ENCODE assay signal across 8 cellular contexts in genomic region chrX:73943900-73944581, GRCh38.
DNase-seq lines count a peak whose midpoint lies in the region; ATAC-seq, FAIRE-seq and TF ChIP-seq lines count a peak whose summit lies in the region.

No MANE protein-coding gene starts in this region.

- H3K27ac Mint-ChIP-seq in activated CD4-positive, alpha-beta T cell treated with anti-CD3 and anti-CD28 coated beads, Interleukin-2, amount 10 ng/mL, durations not matched to agents 24 days and 14 days: peak overlapping the region; percentile 90
- peak overlapping the region; percentile 84 for H3K27ac Mint-ChIP-seq in dendritic cell treated with granulocyte-macrophage colony-stimulating factor and Interleukin-4, amounts not matched to agents 40 ng/mL and 50 ng/mL, for 4 days

- POLR2A ChIA-PET in BJ (lab: Charles Lee): interaction anchor here (0.7 kb wide), 1 partner anchor 22 kb away, joined by 4 read pairs; no protein-coding TSS in a partner anchor

- no peaks in the 10 kb centered on the region for H3K27me3 ChIP-seq in BJ (ENCODE audit: control insufficient read depth, insufficient read depth, low read length)

- intact Hi-C loops in activated CD4-positive, alpha-beta T cell treated with anti-CD3 and anti-CD28 coated beads, Interleukin-2, amount 10 ng/mL, durations not matched to agents 24 days and 14 days (cut with micrococcal nuclease): loop anchor here (1.0 to 10.0 kb wide), 4 partner anchors 33 to 379 kb away; partner anchors contain the start of gene CHIC1
- intact Hi-C loops in dendritic cell treated with granulocyte-macrophage colony-stimulating factor and Interleukin-4, amounts not matched to agents 40 ng/mL and 50 ng/mL, for 4 days (cut with micrococcal nuclease): loop anchor here (10.0 kb wide), 1 partner anchor 671 kb away; the partner anchor contains the start of gene RLIM

- CTCF ChIA-PET in BJ (lab: Yijun Ruan, JAX): interaction anchor here (1.0 kb wide), 1 partner anchor 14 kb away, joined by 3 read pairs; no protein-coding TSS in a partner anchor

- peaks cover 18% of the 10 kb centered on the region for H3K4me1 Mint-ChIP-seq in activated CD4-positive, alpha-beta T cell treated with anti-CD3 and anti-CD28 coated beads, Interleukin-2, amount 10 ng/mL, durations not matched to agents 24 days and 14 days
- peaks cover 5% of the 10 kb centered on the region for H3K4me1 Mint-ChIP-seq in dendritic cell treated with granulocyte-macrophage colony-stimulating factor and Interleukin-4, amounts not matched to agents 40 ng/mL and 50 ng/mL, for 4 days (ENCODE audit: low read depth)

- peak; percentile 94 for FAIRE-seq in GM19239 (lab: Jason Lieb, UNC)

- no peak for TF ChIP-seq CTCF in BJ (IDR thresholded peaks at IDR 0.05; ENCODE audit: insufficient read depth, low read depth, low read length)

- no peak for DNase-seq in BJ (ENCODE audit: low read depth)
- peak; percentile 42 for DNase-seq in GM19239 (ENCODE audit: insufficient read length, low spot score)
- DNase-seq in NCI-H510A treated with DMSO at 0.1 percent for 48 hours (lab: John Stamatoyannopoulos, UW): peak; percentile 60
- DNase-seq in activated CD4-positive, alpha-beta T cell treated with anti-CD3 and anti-CD28 coated beads, Interleukin-2, amount 10 ng/mL, durations not matched to agents 24 days and 14 days: peak; percentile 95
- DNase-seq in left lobe of liver (ENCODE audit: low spot score): peak; percentile 85
- DNase-seq in stimulated activated CD4-positive, alpha-beta T cell treated with anti-CD3 and anti-CD28 coated beads, Interleukin-2, amount 100 ng/mL, for 4 hours (ENCODE audit: low read depth): peak; percentile 78

- ATAC-seq in HG03442 (IDR thresholded peaks at IDR 0.05; ENCODE audit: unreplicated experiment): peak; percentile 97
- ATAC-seq in left lobe of liver: peak; percentile 97

- H3K36me3 ChIP-seq in BJ (ENCODE audit: control insufficient read depth, insufficient read depth, low read length): no peaks in the 10 kb centered on the region

- peaks cover 15% of the 10 kb centered on the region for H3K36me3 Mint-ChIP-seq in activated CD4-positive, alpha-beta T cell treated with anti-CD3 and anti-CD28 coated beads, Interleukin-2, amount 10 ng/mL, durations not matched to agents 24 days and 14 days (ENCODE audit: low read depth)
- H3K36me3 Mint-ChIP-seq in dendritic cell treated with granulocyte-macrophage colony-stimulating factor and Interleukin-4, amounts not matched to agents 40 ng/mL and 50 ng/mL, for 4 days (ENCODE audit: low read depth): peaks cover 13% of the 10 kb centered on the region

- peak overlapping the region; percentile 86 for H3K4me3 Mint-ChIP-seq in activated CD4-positive, alpha-beta T cell treated with anti-CD3 and anti-CD28 coated beads, Interleukin-2, amount 10 ng/mL, durations not matched to agents 24 days and 14 days
- H3K4me3 Mint-ChIP-seq in dendritic cell treated with granulocyte-macrophage colony-stimulating factor and Interleukin-4, amounts not matched to agents 40 ng/mL and 50 ng/mL, for 4 days: peak overlapping the region; percentile 82

- H3K9me3 Mint-ChIP-seq in activated CD4-positive, alpha-beta T cell treated with anti-CD3 and anti-CD28 coated beads, Interleukin-2, amount 10 ng/mL, durations not matched to agents 24 days and 14 days: no peaks in the 10 kb centered on the region
- no peaks in the 10 kb centered on the region for H3K9me3 Mint-ChIP-seq in dendritic cell treated with granulocyte-macrophage colony-stimulating factor and Interleukin-4, amounts not matched to agents 40 ng/mL and 50 ng/mL, for 4 days

- no peaks in the 10 kb centered on the region for H3K27me3 Mint-ChIP-seq in activated CD4-positive, alpha-beta T cell treated with anti-CD3 and anti-CD28 coated beads, Interleukin-2, amount 10 ng/mL, durations not matched to agents 24 days and 14 days
- H3K27me3 Mint-ChIP-seq in dendritic cell treated with granulocyte-macrophage colony-stimulating factor and Interleukin-4, amounts not matched to agents 40 ng/mL and 50 ng/mL, for 4 days: no peaks in the 10 kb centered on the region

- H3K4me3 ChIP-seq in BJ (ENCODE audit: low read depth, low read length): peak overlapping the region; percentile 68
